In genomic region chr5:155316310-155316709, GRCh38 we compare ENCODE assay signal across 19 cellular contexts.
DNase-seq lines count a peak whose midpoint lies in the region; FAIRE-seq and TF ChIP-seq lines count a peak whose summit lies in the region.
"Had no signal": no experiment of that assay in that cellular context is flagged by ENCODE, and none has a peak within 500 bp of the region (broad histone marks: within the 10 kb centered on the region; RNA-seq: fewer than 3 reads in every experiment).

No MANE protein-coding gene starts in this region.

- no peak overlapping the region for H3K4ac ChIP-seq in H9 (ENCODE audit: low read depth, low read length)

- no peak overlapping the region for H2BK20ac ChIP-seq in H9 (ENCODE audit: low read depth, low read length, poor library complexity, severe bottlenecking)

- H3K9me3 ChIP-seq in H9 (ENCODE audit: control insufficient read depth, low read depth, low read length) = no peaks in the 10 kb centered on the region

- H3T11ph ChIP-seq in H9 (ENCODE audit: low read length) = no peak overlapping the region

- H2AK5ac ChIP-seq in H9 (ENCODE audit: insufficient read length, low read length) = no peak overlapping the region

- no peak overlapping the region for H3K23ac ChIP-seq in H9 (ENCODE audit: insufficient read length, low read depth, low read length)

- H3K4me3 Mint-ChIP-seq in H9 = no peak overlapping the region
- H3K4me3 Mint-ChIP-seq: B cell; CD4-positive, alpha-beta T cell; HFFc6 had no signal

- no peak overlapping the region for H2BK15ac ChIP-seq in H9 (ENCODE audit: low read depth, low read length)

- peaks cover 0 to 3% of the 10 kb centered on the region in 2 experiments; a peak in 1 of 4 replicates for H3K4me1 Mint-ChIP-seq in H9
- H3K4me1 Mint-ChIP-seq: B cell had no signal

- H3K9ac ChIP-seq in H9 (ENCODE audit: extremely low read depth, insufficient read length, low read length) = no peak overlapping the region
- H3K9ac ChIP-seq: GM23248 had no signal

- no peak overlapping the region for H3K14ac ChIP-seq in H9 (ENCODE audit: insufficient read depth, low read length)

- no peaks in the 10 kb centered on the region for H3K79me1 ChIP-seq in H9 (ENCODE audit: insufficient read depth, low read depth, low read length, poor library complexity, severe bottlenecking)

- FAIRE-seq in GM12892 (lab: Jason Lieb, UNC) = no peak
- FAIRE-seq: A204.1, HepG2, HTR-8/SVneo had no signal

- H3K4me2 ChIP-seq in H9 (ENCODE audit: insufficient read depth, insufficient read length, low read length) = no peak overlapping the region

- TF ChIP-seq POLR2A in GM12892 (IDR thresholded peaks at IDR 0.05; ENCODE audit: low read depth, low read length) = no peak

- DNase-seq in NCI-H82 (lab: John Stamatoyannopoulos, UW) (peak; percentile 79), ecto neural progenitor cell (ENCODE audit: low spot score) (peak; percentile 46), islet precursor cell (peak; percentile 61), DMS79 treated with DMSO at 0.1 percent for 48 hours (lab: John Stamatoyannopoulos, UW) (no peak), GM12892 (ENCODE audit: insufficient read length) (no peak), H9 (no peak), COLO829 (ENCODE audit: low spot score) (no peak)
- DNase-seq: C1 segment of cervical spinal cord; CD4-positive, alpha-beta T cell; DMS79; EL; GF-D8; GM23248; HCEC 1CT; HFFc6 had no signal

- no peak overlapping the region for H2BK12ac ChIP-seq in H9 (ENCODE audit: insufficient read length, low read depth, low read length)

- no CpG with 5 or more reads among the region's 7 CpGs for WGBS in H9 (ENCODE audit: extremely low coverage, insufficient read length, low lambda C conversion rate)

- no peak overlapping the region for H4K8ac ChIP-seq in H9 (replicated peaks; ENCODE audit: insufficient read length, low read depth, low read length)

- H3K18ac ChIP-seq in H9 (ENCODE audit: insufficient read length, low read depth, low read length) = no peak overlapping the region

- no peak for TF ChIP-seq CTCF in H9 (conservative IDR thresholded peaks at IDR 0.05)

- H3K23me2 ChIP-seq in H9 (ENCODE audit: insufficient read length, low read depth, low read length, poor library complexity, severe bottlenecking) = no peaks in the 10 kb centered on the region

- H3K27ac Mint-ChIP-seq in H9 = 0 out of 7 replicates have a peak overlapping the region, but pooled peaks of 1 of the 3 experiments have one; percentile 15
- H3K27ac Mint-ChIP-seq: B cell; CD4-positive, alpha-beta T cell; HFFc6 had no signal

- H3K27me3 ChIP-seq in H9 (ENCODE audit: insufficient read depth, low read length) = no peaks in the 10 kb centered on the region

- no peak overlapping the region for H4K5ac ChIP-seq in H9 (ENCODE audit: insufficient read length, low read depth, low read length)

- H2AFZ ChIP-seq in H9 (ENCODE audit: low read length) = no peak overlapping the region
- H2AFZ ChIP-seq: GM23248 had no signal

- H3K27ac ChIP-seq in H9 (ENCODE audit: insufficient read length, low read depth, low read length) = no peak overlapping the region
- H3K27ac ChIP-seq: GM23248 had no signal

- no peak overlapping the region for H3K56ac ChIP-seq in H9 (ENCODE audit: insufficient read length, low read depth, low read length)

- no peak overlapping the region for H2BK120ac ChIP-seq in H9 (ENCODE audit: low read depth, low read length, poor library complexity, severe bottlenecking)

- no peak overlapping the region for H2BK5ac ChIP-seq in H9 (ENCODE audit: insufficient read length, low read length)

- H3K79me2 ChIP-seq in H9 (ENCODE audit: insufficient read depth, low read length) = no peaks in the 10 kb centered on the region

- H3K4me1 ChIP-seq in H9 (ENCODE audit: insufficient read depth, low read length) = no peaks in the 10 kb centered on the region

- H3K36me3 Mint-ChIP-seq in H9 (ENCODE audit: insufficient read depth in 1 of 3, low read depth in 3 of 3) = no peaks in the 10 kb centered on the region

- no peak overlapping the region for H4K91ac ChIP-seq in H9 (ENCODE audit: insufficient read length, low read depth, low read length)

- H3K27me3 Mint-ChIP-seq in H9 (ENCODE audit: low read depth) = no peaks in the 10 kb centered on the region
- H3K27me3 Mint-ChIP-seq: B cell; CD4-positive, alpha-beta T cell had no signal

- H3K9me3 Mint-ChIP-seq in H9 = no peaks in the 10 kb centered on the region

- no peaks in the 10 kb centered on the region for H4K20me1 ChIP-seq in H9 (ENCODE audit: control insufficient read depth, insufficient read depth, insufficient read length)

Comparison
In these comparisons a context has a peak if more than half of its experiments do, and no peak if none do; other contexts are left out.
1. DNase-seq: peak in NCI-H82 (single experiment), ecto neural progenitor cell (single experiment) and islet precursor cell (single experiment); none in DMS79 treated with DMSO at 0.1 percent for 48 hours (single experiment), GM12892 (single experiment), H9 (single experiment) and COLO829 (single experiment).